22 cellular contexts compared by ENCODE assay signal in genomic region chr19:17601683-17602082, GRCh38. TPM values are rescaled to one million over a fixed set of nuclear protein-coding genes. Genes with fewer than 3 reads are reported as not detected.
DNase-seq lines count a peak whose midpoint lies in the region; ATAC-seq, FAIRE-seq and TF ChIP-seq lines count a peak whose summit lies in the region.
"Had no signal": no experiment of that assay in that cellular context is flagged by ENCODE, and none has a peak within 500 bp of the region (broad histone marks: within the 10 kb centered on the region; RNA-seq: fewer than 3 reads in every experiment).

No MANE protein-coding gene starts in this region.

- H3K36me3 ChIP-seq in DOHH2 (ENCODE audit: control insufficient read depth, low read length) = no peaks in the 10 kb centered on the region
- H3K36me3 ChIP-seq in Loucy (ENCODE audit: insufficient read depth, low read length) = no peaks in the 10 kb centered on the region
- H3K36me3 ChIP-seq in H1 (ENCODE audit: control insufficient read depth in 2 of 4, insufficient read depth in 4 of 4, low read length in 3 of 4) = no peaks in the 10 kb centered on the region
- no peaks in the 10 kb centered on the region for H3K36me3 ChIP-seq in neural progenitor cell

- no peaks in the 10 kb centered on the region for H3K9me2 ChIP-seq in DOHH2 (replicated peaks; ENCODE audit: control insufficient read depth, low read length)
- no peaks in the 10 kb centered on the region for H3K9me2 ChIP-seq in Loucy (replicated peaks; ENCODE audit: low read depth, low read length)

- FAIRE-seq in H1 (lab: Jason Lieb, UNC) = no peak
- FAIRE-seq: RCC 7860 had no signal

- POLR2A ChIA-PET in H1 (lab: Charles Lee; ENCODE audit: partially characterized antibody) = no interaction called here

- H3K14ac ChIP-seq in H1 (ENCODE audit: insufficient read length) = no peak overlapping the region

- no peak overlapping the region; the same call in 1 of the 2 replicates for H4K8ac ChIP-seq in H1 (ENCODE audit: extremely low read depth, insufficient read depth, low read length)

- no peak overlapping the region for H2BK20ac ChIP-seq in H1 (ENCODE audit: low read length)

- no peaks in the 10 kb centered on the region for H3K36me3 Mint-ChIP-seq in neural progenitor cell
- H3K36me3 Mint-ChIP-seq in activated naive CD4-positive, alpha-beta T cell treated with anti-CD3 and anti-CD28 coated beads for 36 hours (ENCODE audit: low read depth) = no peaks in the 10 kb centered on the region
- no peaks in the 10 kb centered on the region for H3K36me3 Mint-ChIP-seq in activated T-cell treated with anti-CD3 and anti-CD28 coated beads, Interleukin-2, amount 50 U/mL, for 4 hours (ENCODE audit: insufficient read depth)

- no peak overlapping the region for H3K23ac ChIP-seq in H1 (ENCODE audit: insufficient read length)

- H2BK5ac ChIP-seq in H1 (ENCODE audit: low read depth, low read length) = no peak overlapping the region

- H4K20me1 ChIP-seq in DOHH2 (ENCODE audit: control insufficient read depth, insufficient read depth, low read depth, low read length) (no peaks in the 10 kb centered on the region), Loucy (ENCODE audit: insufficient read depth, low read length, poor library complexity, severe bottlenecking) (no peaks in the 10 kb centered on the region), H1 (replicated peaks in 1 of 2; ENCODE audit: control insufficient read depth in 1 of 2, insufficient read depth in 2 of 2, low read length in 2 of 2) (peaks cover 0 to 4% of the 10 kb centered on the region in 2 experiments), neural progenitor cell (ENCODE audit: low read depth) (no peaks in the 10 kb centered on the region)

- H3K79me1 ChIP-seq in H1 (ENCODE audit: low read depth, low read length) = no peaks in the 10 kb centered on the region

- no peak for TF ChIP-seq POLR2A in H1 (IDR thresholded peaks at IDR 0.05; ENCODE audit: control extremely low read depth in 1 of 2, low read depth in 2 of 2, low read length in 2 of 2)

- no peak overlapping the region for H2BK120ac ChIP-seq in H1 (replicated peaks; ENCODE audit: low read depth, low read length)

- H3K56ac ChIP-seq in H1 (replicated peaks; ENCODE audit: insufficient read length, low read depth, low read length) = no peak overlapping the region

- 29% methylated on average over 9 of the region's 9 CpGs; no CpG with 5 or more reads in 1 of the 2 experiments for WGBS in H1 (ENCODE audit: extremely low coverage in 1 of 2, insufficient coverage in 1 of 2, insufficient read length in 1 of 2, insufficient replicate concordance in 2 of 2, low coverage in 1 of 2, low lambda C conversion rate in 2 of 2, missing lambda C conversion rate in 1 of 2), 2 experiments

- no peak for TF ChIP-seq RAD21 in H1 (IDR thresholded peaks at IDR 0.05 in 1 of 2, conservative IDR thresholded peaks at IDR 0.05 in 1 of 2; ENCODE audit: low read depth in 2 of 2, low read length in 2 of 2)

- H3K9ac ChIP-seq in Loucy (ENCODE audit: low read depth, low read length, poor library complexity, severe bottlenecking) (no peak overlapping the region), H1 (replicated peaks in 1 of 4; ENCODE audit: extremely low read depth in 1 of 4, low read depth in 3 of 4, low read length in 3 of 4) (peak overlapping the region in 1 of 4 experiments; percentile 16; a peak in 3 of 7 replicates), neural progenitor cell (no peak overlapping the region)

- H4K5ac ChIP-seq in H1 (ENCODE audit: insufficient read length, low read depth, low read length) = no peak overlapping the region

- H2AFZ ChIP-seq in Loucy (ENCODE audit: low read length) (peak overlapping the region; percentile 12; the same call in 1 of the 2 replicates), H1 (ENCODE audit: low read length) (no peak overlapping the region), neural progenitor cell (replicated peaks) (peak overlapping the region; percentile 47)

- no peak overlapping the region for H3K18ac ChIP-seq in H1 (ENCODE audit: extremely low read depth, low read length)

- H3K4me1 ChIP-seq in DOHH2 (ENCODE audit: control insufficient read depth, low read length) (peaks cover 37% of the 10 kb centered on the region), Loucy (ENCODE audit: insufficient read depth, low read length, poor library complexity, severe bottlenecking) (no peaks in the 10 kb centered on the region), H1 (replicated peaks in 1 of 4; ENCODE audit: control insufficient read depth in 3 of 4, insufficient read depth in 4 of 4, low read length in 3 of 4) (peaks cover 5 to 14% (median 8%) of the 10 kb centered on the region in 4 experiments; a peak in 6 of 7 replicates), neural progenitor cell (peaks cover 5% of the 10 kb centered on the region)

- H3K4me3 ChIP-seq in DOHH2 (ENCODE audit: low read length) (peak overlapping the region; percentile 51), Loucy (ENCODE audit: low read length, poor library complexity, severe bottlenecking) (no peak overlapping the region), H1 (ENCODE audit: extremely low read depth in 1 of 4, insufficient read depth in 2 of 4, low read depth in 3 of 4, low read length in 4 of 4) (peak overlapping the region in 3 of 4 experiments; percentile 3 to 44 (median 14); a peak in 5 of 8 replicates), neural progenitor cell (no peak overlapping the region)
- H3K4me3 ChIP-seq: SK-N-MC had no signal

- no peak overlapping the region for H4K91ac ChIP-seq in H1 (replicated peaks; ENCODE audit: insufficient read length, low read length)

- intact Hi-C loops in activated naive CD4-positive, alpha-beta T cell treated with anti-CD3 and anti-CD28 coated beads for 36 hours (cut with micrococcal nuclease) = no loop called here

- H3K23me2 ChIP-seq in H1 (ENCODE audit: low read depth, low read length) = peaks cover 5% of the 10 kb centered on the region; the same call in 1 of the 2 replicates

- CTCF ChIA-PET in H1 (lab: Charles Lee; ENCODE audit: partially characterized antibody) = no interaction called here
- CTCF ChIA-PET in activated naive CD4-positive, alpha-beta T cell treated with anti-CD3 and anti-CD28 coated beads for 36 hours (lab: Charles Lee) = no interaction called here

- no peak overlapping the region for H3K27ac ChIP-seq in DOHH2 (ENCODE audit: low read depth, low read length)
- no peak overlapping the region for H3K27ac ChIP-seq in H1 (ENCODE audit: low read depth, low read length)
- H3K27ac ChIP-seq in neural progenitor cell = no peak overlapping the region
- H3K27ac ChIP-seq: SK-N-MC had no signal

- no peak for TF ChIP-seq EP300 in H1 (IDR thresholded peaks at IDR 0.05; ENCODE audit: borderline replicate concordance in 1 of 2, low read depth in 2 of 2, low read length in 2 of 2)

- peaks cover 9% of the 10 kb centered on the region for H3K4me1 Mint-ChIP-seq in neural progenitor cell
- H3K4me1 Mint-ChIP-seq in activated naive CD4-positive, alpha-beta T cell treated with anti-CD3 and anti-CD28 coated beads for 36 hours (ENCODE audit: low read depth) = peaks cover 4% of the 10 kb centered on the region
- peaks cover 4% of the 10 kb centered on the region for H3K4me1 Mint-ChIP-seq in activated T-cell treated with anti-CD3 and anti-CD28 coated beads, Interleukin-2, amount 50 U/mL, for 4 hours (ENCODE audit: low read depth)

- H3K4me2 ChIP-seq in DOHH2 (ENCODE audit: low read length) (peak overlapping the region; percentile 36), Loucy (ENCODE audit: low read depth, low read length, poor library complexity, severe bottlenecking) (no peak overlapping the region), H1 (ENCODE audit: insufficient read depth in 1 of 2, low read depth in 2 of 2, low read length in 2 of 2) (peak overlapping the region; percentile 15 to 60; a peak in 3 of 4 replicates), neural progenitor cell (no peak overlapping the region)

- no peak overlapping the region for H2BK15ac ChIP-seq in H1 (ENCODE audit: low read length)

- no peak overlapping the region for H3K27ac Mint-ChIP-seq in neural progenitor cell
- no peak overlapping the region for H3K27ac Mint-ChIP-seq in activated naive CD4-positive, alpha-beta T cell treated with anti-CD3 and anti-CD28 coated beads for 36 hours

- H2BK12ac ChIP-seq in H1 (ENCODE audit: low read depth, low read length) = no peak overlapping the region

- H2AK5ac ChIP-seq in H1 (ENCODE audit: low read depth, low read length) = no peak overlapping the region

- ATAC-seq in HG02885 (IDR thresholded peaks at IDR 0.05; ENCODE audit: poor library complexity, unreplicated experiment) = no peak
- no peak for ATAC-seq in HG03097 (IDR thresholded peaks at IDR 0.05; ENCODE audit: low FRiP score, unreplicated experiment)
- no peak for ATAC-seq in activated T-cell treated with anti-CD3 and anti-CD28 coated beads, Interleukin-2, amount 50 U/mL, for 4 hours

- H3K27me3 ChIP-seq in DOHH2 (ENCODE audit: control insufficient read depth, low read length) = peaks cover 10% of the 10 kb centered on the region
- no peaks in the 10 kb centered on the region for H3K27me3 ChIP-seq in Loucy (ENCODE audit: insufficient read depth, low read length, poor library complexity, severe bottlenecking)
- no peaks in the 10 kb centered on the region; a peak in 1 of 7 replicates for H3K27me3 ChIP-seq in H1 (replicated peaks in 1 of 4; ENCODE audit: control insufficient read depth in 3 of 4, extremely low read depth in 1 of 4, insufficient read depth in 3 of 4, low read length in 3 of 4)
- H3K27me3 ChIP-seq in neural progenitor cell = peaks cover 11% of the 10 kb centered on the region

- no peaks in the 10 kb centered on the region for H3K79me2 ChIP-seq in DOHH2 (ENCODE audit: control insufficient read depth, low read length)
- H3K79me2 ChIP-seq in Loucy (ENCODE audit: insufficient read depth, low read length) = no peaks in the 10 kb centered on the region
- H3K79me2 ChIP-seq in H1 (ENCODE audit: control insufficient read depth in 1 of 2, insufficient read depth in 2 of 2, low read length in 2 of 2) = no peaks in the 10 kb centered on the region
- H3K79me2 ChIP-seq in neural progenitor cell (ENCODE audit: low read depth) = no peaks in the 10 kb centered on the region

- DNase-seq in H1 (ENCODE audit: low read depth in 1 of 2, low spot score in 2 of 2) (no peak), neural progenitor cell (ENCODE audit: low spot score) (no peak)
- DNase-seq in activated naive CD4-positive, alpha-beta T cell treated with anti-CD3 and anti-CD28 coated beads for 36 hours = no peak
- DNase-seq in activated T-cell treated with anti-CD3 and anti-CD28 coated beads, Interleukin-2, amount 50 U/mL, for 4 hours = no peak
- DNase-seq: DMS153, GOT3, HCEC 1CT, KBM-7, MM.1S, NCI-H2029, NCI-H446, NCI-H524 treated with DMSO at 0.1 percent for 48 hours, NCI-H82, OCI-M1, SIG-M5 had no signal

- TF ChIP-seq CTCF in DOHH2 (IDR thresholded peaks at IDR 0.05; ENCODE audit: low read depth, low read length, poor library complexity, severe bottlenecking) (no peak), Loucy (conservative IDR thresholded peaks at IDR 0.05; ENCODE audit: low read length) (no peak), H1 (IDR thresholded peaks at IDR 0.05; ENCODE audit: control extremely low read depth in 1 of 3, insufficient read depth in 1 of 3, low read depth in 1 of 3, low read length in 3 of 3) (no peak), neural progenitor cell (IDR thresholded peaks at IDR 0.05) (no peak)

- H3K27me3 Mint-ChIP-seq in neural progenitor cell (ENCODE audit: insufficient read depth, low read depth) = peaks cover 6% of the 10 kb centered on the region
- peaks cover 30% of the 10 kb centered on the region for H3K27me3 Mint-ChIP-seq in activated naive CD4-positive, alpha-beta T cell treated with anti-CD3 and anti-CD28 coated beads for 36 hours (ENCODE audit: low read depth)
- H3K27me3 Mint-ChIP-seq in activated T-cell treated with anti-CD3 and anti-CD28 coated beads, Interleukin-2, amount 50 U/mL, for 4 hours (ENCODE audit: low read depth) = peaks cover 38% of the 10 kb centered on the region

- H3K4me3 Mint-ChIP-seq in neural progenitor cell = no peak overlapping the region
- no peak overlapping the region for H3K4me3 Mint-ChIP-seq in activated naive CD4-positive, alpha-beta T cell treated with anti-CD3 and anti-CD28 coated beads for 36 hours
- H3K4me3 Mint-ChIP-seq in activated T-cell treated with anti-CD3 and anti-CD28 coated beads, Interleukin-2, amount 50 U/mL, for 4 hours = no peak overlapping the region
- H3K4me3 Mint-ChIP-seq: B cell had no signal

- H3F3A ChIP-seq in DOHH2 (ENCODE audit: control insufficient read depth, insufficient read depth) = peaks cover 10% of the 10 kb centered on the region
- H3F3A ChIP-seq in Loucy (ENCODE audit: low read depth) = no peaks in the 10 kb centered on the region
- H3F3A ChIP-seq in neural progenitor cell (ENCODE audit: low read depth) = peaks cover 28% of the 10 kb centered on the region

- H3K4ac ChIP-seq in H1 (replicated peaks; ENCODE audit: insufficient read length, low read depth, low read length) = peak overlapping the region; percentile 74

- no peaks in the 10 kb centered on the region for H3K9me3 ChIP-seq in DOHH2 (ENCODE audit: control insufficient read depth, insufficient read depth, low read length)
- H3K9me3 ChIP-seq in Loucy (ENCODE audit: insufficient read depth, low read depth, low read length) = no peaks in the 10 kb centered on the region
- H3K9me3 ChIP-seq in H1 (ENCODE audit: insufficient read depth in 2 of 2, low read depth in 1 of 2, low read length in 1 of 2) = no peaks in the 10 kb centered on the region
- no peaks in the 10 kb centered on the region for H3K9me3 ChIP-seq in neural progenitor cell (ENCODE audit: low read depth)

- no peaks in the 10 kb centered on the region for H3K9me3 Mint-ChIP-seq in neural progenitor cell
- no peaks in the 10 kb centered on the region for H3K9me3 Mint-ChIP-seq in activated naive CD4-positive, alpha-beta T cell treated with anti-CD3 and anti-CD28 coated beads for 36 hours
- no peaks in the 10 kb centered on the region for H3K9me3 Mint-ChIP-seq in activated T-cell treated with anti-CD3 and anti-CD28 coated beads, Interleukin-2, amount 50 U/mL, for 4 hours

RNA-seq across cellular contexts. Expression of gene COLGALT1, which starts 46.2 kb away (rescaled TPM):
- 40.4 and 44.7 TPM in 2 replicates for total RNA-seq in H1 (2021; fragmentation: NEBNext Ultra II Directional; extraction: Animal tissue kit (Norgen Biotek cat#: 25700))
- 58.1 and 62.8 TPM in 2 replicates for polyA plus RNA-seq in H1 (2011; rRNA removed)
- polyA plus RNA-seq in H1 (2011; cell fraction: cytosol; rRNA removed) = 56.3 TPM
- polyA plus RNA-seq in H1 (2011; cell fraction: nucleus; rRNA removed) = 79.4 TPM
- 41.1 to 44.8 TPM (median 43.8 TPM) in 4 replicates for polyA plus RNA-seq in H1 (2012, experiment 1 of 2)
- polyA plus RNA-seq in H1 (2012, experiment 2 of 2) = 44.9 TPM
- polyA plus RNA-seq in H1 (2013, experiment 1 of 2) = 54.5 TPM
- polyA plus RNA-seq in H1 (2013, experiment 2 of 2) = 59.4 TPM
- polyA minus RNA-seq in H1 (2011; rRNA and poly(A)+ RNA removed) = 72.7 and 96.7 TPM in 2 replicates
- polyA minus RNA-seq in H1 (2011; cell fraction: cytosol; rRNA and poly(A)+ RNA removed) = 48.0 TPM
- 21.6 TPM for polyA minus RNA-seq in H1 (2011; cell fraction: nucleus; rRNA and poly(A)+ RNA removed)
- total RNA-seq in neural progenitor cell (ENCODE audit: low replicate concordance) = 38.4 and 60.3 TPM in 2 replicates
- total RNA-seq in activated naive CD4-positive, alpha-beta T cell treated with anti-CD3 and anti-CD28 coated beads for 36 hours = 10 to 100 TPM; 36.8 to 37.3 TPM
- 100 to 1,000 TPM; 121 to 148 (median 139) TPM for total RNA-seq in activated T-cell treated with anti-CD3 and anti-CD28 coated beads, Interleukin-2, amount 50 U/mL, for 4 hours

Comparison
In these comparisons a context has a peak if more than half of its experiments do, and no peak if none do; other contexts are left out.
1. H3K4me2 ChIP-seq: peak in DOHH2 (single experiment) and H1 (2 of 2); none in Loucy (single experiment) and neural progenitor cell (single experiment).
2. H3K4me3 ChIP-seq: peak in DOHH2 (single experiment) and H1 (3 of 4); none in Loucy (single experiment) and neural progenitor cell (single experiment).